In genomic region chr1:226676381-226676780, GRCh38 we compare ENCODE assay signal across 10 cellular contexts.
DNase-seq lines count a peak whose midpoint lies in the region; ATAC-seq and TF ChIP-seq lines count a peak whose summit lies in the region.
"Had no signal": no experiment of that assay in that cellular context is flagged by ENCODE, and none has a peak within 500 bp of the region (broad histone marks: within the 10 kb centered on the region; RNA-seq: fewer than 3 reads in every experiment).

No MANE protein-coding gene starts in this region.

- peak overlapping the region; percentile 68 for H3K4me3 Mint-ChIP-seq in activated CD4-positive, alpha-beta T cell treated with anti-CD3 and anti-CD28 coated beads, Interleukin-2, amount 10 ng/mL, durations not matched to agents 7 days and 5 days
- peak overlapping the region; percentile 95 for H3K4me3 Mint-ChIP-seq in activated B cell treated with CpG ODN at 0.5 μM for 24 hours
- H3K4me3 Mint-ChIP-seq: neural progenitor cell had no signal

- no peak for TF ChIP-seq EP300 in suprapubic skin (IDR thresholded peaks at IDR 0.05)

- POLR2A ChIA-PET in activated CD4-positive, alpha-beta T cell treated with anti-CD3 and anti-CD28 coated beads, Interleukin-2, amount 10 ng/mL, durations not matched to agents 7 days and 5 days (lab: Charles Lee), result no interaction called here
- POLR2A ChIA-PET in activated B cell treated with CpG ODN at 0.5 μM for 24 hours (lab: Charles Lee), result interaction anchor here (1.2 to 21.1 kb wide), 13 partner anchors 9 to 149 kb away, joined by 3 to 451 read pairs (median 14); partner anchors contain the start of gene ITPKB

- H3K27me3 Mint-ChIP-seq in activated CD4-positive, alpha-beta T cell treated with anti-CD3 and anti-CD28 coated beads, Interleukin-2, amount 10 ng/mL, durations not matched to agents 7 days and 5 days, result no peaks in the 10 kb centered on the region
- H3K27me3 Mint-ChIP-seq in activated B cell treated with CpG ODN at 0.5 μM for 24 hours, result no peaks in the 10 kb centered on the region

- H3K36me3 ChIP-seq in suprapubic skin, result no peaks in the 10 kb centered on the region
- H3K36me3 ChIP-seq: neural progenitor cell had no signal

- CTCF ChIA-PET in activated CD4-positive, alpha-beta T cell treated with anti-CD3 and anti-CD28 coated beads, Interleukin-2, amount 10 ng/mL, durations not matched to agents 7 days and 5 days (lab: Charles Lee), result interaction anchor here (1.2 to 3.1 kb wide), 3 partner anchors 9 to 36 kb away, joined by 3 to 15 read pairs (median 5); no protein-coding TSS in a partner anchor
- CTCF ChIA-PET in activated B cell treated with CpG ODN at 0.5 μM for 24 hours (lab: Charles Lee), result interaction anchor here (0.9 to 2.2 kb wide), 5 partner anchors 12 to 42 kb away, joined by 3 to 10 read pairs (median 4); no protein-coding TSS in a partner anchor

- intact Hi-C loops in activated B cell treated with CpG ODN at 0.5 μM for 24 hours (cut with micrococcal nuclease), result loop anchor here (10.0 kb wide), 1 partner anchor 552 kb away; no protein-coding TSS in a partner anchor

- 15% methylated on average over 5 of the region's 5 CpGs for WGBS in suprapubic skin

- no peak for TF ChIP-seq CTCF in activated B cell treated with CpG ODN at 0.5 μM for 24 hours (IDR thresholded peaks at IDR 0.05)
- TF ChIP-seq CTCF in suprapubic skin (IDR thresholded peaks at IDR 0.05), result no peak

- ATAC-seq in activated B cell treated with CpG ODN at 0.5 μM for 24 hours (ENCODE audit: low read depth) (no peak), HG02763 (IDR thresholded peaks at IDR 0.05; ENCODE audit: unreplicated experiment) (no peak)

- H3K9me3 Mint-ChIP-seq in activated CD4-positive, alpha-beta T cell treated with anti-CD3 and anti-CD28 coated beads, Interleukin-2, amount 10 ng/mL, durations not matched to agents 7 days and 5 days, result no peaks in the 10 kb centered on the region
- H3K9me3 Mint-ChIP-seq in activated B cell treated with CpG ODN at 0.5 μM for 24 hours, result no peaks in the 10 kb centered on the region
- H3K9me3 Mint-ChIP-seq: neural progenitor cell had no signal

- H3K36me3 Mint-ChIP-seq in activated CD4-positive, alpha-beta T cell treated with anti-CD3 and anti-CD28 coated beads, Interleukin-2, amount 10 ng/mL, durations not matched to agents 7 days and 5 days (ENCODE audit: low read depth), result peaks cover 36% of the 10 kb centered on the region
- peaks cover 45% of the 10 kb centered on the region for H3K36me3 Mint-ChIP-seq in activated B cell treated with CpG ODN at 0.5 μM for 24 hours (ENCODE audit: low read depth)

- H3K4me3 ChIP-seq in suprapubic skin, result no peak overlapping the region
- H3K4me3 ChIP-seq: neural progenitor cell had no signal

- H3K9me3 ChIP-seq in suprapubic skin, result no peaks in the 10 kb centered on the region

- no peaks in the 10 kb centered on the region for H3K27me3 ChIP-seq in suprapubic skin

- TF ChIP-seq POLR2A in suprapubic skin (IDR thresholded peaks at IDR 0.05), result no peak

- peak overlapping the region; percentile 91 for H3K27ac ChIP-seq in suprapubic skin
- H3K27ac ChIP-seq: neural progenitor cell had no signal

- no peak for DNase-seq in activated CD4-positive, alpha-beta T cell treated with anti-CD3 and anti-CD28 coated beads, Interleukin-2, amount 10 ng/mL, durations not matched to agents 7 days and 5 days
- no peak for DNase-seq in activated CD4-positive, alpha-beta T cell treated with anti-CD3 and anti-CD28 coated beads, Interleukin-2, amount 50 U/mL, for 48 hours
- no peak for DNase-seq in activated B cell treated with CpG ODN at 0.5 μM for 24 hours
- peak; percentile 13 for DNase-seq in glomerular visceral epithelial cell (ENCODE audit: extremely low spot score)
- DNase-seq in suprapubic skin (ENCODE audit: low spot score in 2 of 2), result no peak
- DNase-seq in middle frontal gyrus (ENCODE audit: extremely low spot score, low spot score), result no peak
- no peak for DNase-seq in NCI-H2196 (lab: John Stamatoyannopoulos, UW; ENCODE audit: unreplicated experiment)
- DNase-seq: erythroblast had no signal

- H3K4me1 ChIP-seq in suprapubic skin, result peaks cover 82% of the 10 kb centered on the region

- peak overlapping the region; percentile 90 for H3K27ac Mint-ChIP-seq in activated CD4-positive, alpha-beta T cell treated with anti-CD3 and anti-CD28 coated beads, Interleukin-2, amount 10 ng/mL, durations not matched to agents 7 days and 5 days
- H3K27ac Mint-ChIP-seq in activated B cell treated with CpG ODN at 0.5 μM for 24 hours, result peak overlapping the region; percentile 98

- peaks cover 92% of the 10 kb centered on the region for H3K4me1 Mint-ChIP-seq in activated CD4-positive, alpha-beta T cell treated with anti-CD3 and anti-CD28 coated beads, Interleukin-2, amount 10 ng/mL, durations not matched to agents 7 days and 5 days
- peaks cover 99% of the 10 kb centered on the region for H3K4me1 Mint-ChIP-seq in activated B cell treated with CpG ODN at 0.5 μM for 24 hours
